Comparison of ENCODE assay signal across 8 cellular contexts in the genomic region with DNA sequence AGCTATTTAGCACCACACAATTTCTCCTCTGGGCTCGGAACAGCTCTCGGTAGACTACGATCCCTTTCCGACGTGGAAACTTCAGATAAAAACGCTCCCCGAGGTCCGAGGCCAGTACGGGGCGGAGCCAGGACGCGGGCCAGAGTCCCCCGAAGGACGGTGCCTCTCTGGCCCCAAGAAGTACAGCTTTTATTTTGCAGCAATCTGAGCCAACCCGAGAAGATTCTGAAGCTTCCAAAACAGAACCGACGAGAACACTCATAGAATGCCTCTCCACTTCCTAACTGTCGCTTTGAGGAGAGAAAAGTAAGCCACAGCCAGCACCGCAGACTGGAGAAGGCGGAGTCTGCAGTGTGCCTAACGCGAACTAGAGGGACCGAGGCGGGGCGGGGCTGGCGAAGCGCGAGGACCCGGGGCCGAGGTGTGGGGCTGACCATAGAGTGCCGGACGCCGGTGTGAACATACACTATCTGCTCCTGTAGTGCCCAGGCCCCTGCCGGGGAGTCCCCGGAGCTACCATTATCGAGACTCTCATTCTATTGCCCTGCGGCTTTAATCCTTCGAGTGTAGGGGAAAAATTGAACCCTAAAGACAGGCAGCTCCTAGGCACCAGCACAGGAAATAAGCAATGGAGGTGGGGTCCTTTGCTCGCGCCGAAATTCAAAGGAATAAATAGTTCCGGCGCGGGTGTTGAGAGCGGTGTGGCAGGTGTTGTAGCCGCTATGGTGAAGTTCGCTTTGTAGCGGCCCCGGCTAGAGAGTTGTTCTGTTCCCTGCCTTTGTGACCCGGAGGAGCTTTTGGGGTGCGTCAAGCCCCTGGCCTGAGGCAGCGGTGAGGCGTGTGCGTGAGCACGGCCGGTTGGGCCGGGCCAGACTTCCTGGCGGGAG. TPM values are rescaled to one million over a fixed set of nuclear protein-coding genes. Genes with fewer than 3 reads are reported as not detected.
DNase-seq lines count a peak whose midpoint lies in the region; ATAC-seq and TF ChIP-seq lines count a peak whose summit lies in the region.

A gene (plus strand): TSS at position 663 of the 887 bp plus-strand sequence. CDS start 1,076 bp downstream, outside the sequence.

- H3K36me3 Mint-ChIP-seq in naive thymus-derived CD4-positive, alpha-beta T cell, result peaks cover 0 to 9% (median 0%) of the 10 kb centered on the region in 5 donors
- peaks cover 3% of the 10 kb centered on the region in 2 donors for H3K36me3 Mint-ChIP-seq in stimulated activated naive B cell treated with anti-CD40 and anti-IgM and Interleukin-4, amounts not matched to agents 10 μg/mL and 1 μg/mL and 100 μg/mL, for 72 hours

- H3K9ac ChIP-seq in DND-41 (ENCODE audit: low read depth, low read length), result peak within 1 kb of the TSS; percentile 99
- H3K9ac ChIP-seq in GM23248, result peak within 1 kb of the TSS; percentile 92
- peak within 1 kb of the TSS; percentile 93 for H3K9ac ChIP-seq in fibroblast of lung (ENCODE audit: insufficient read depth, low read length)

- peak within 1 kb of the TSS; percentile 94 to 100 (median 99) for H3K27ac Mint-ChIP-seq in naive thymus-derived CD4-positive, alpha-beta T cell
- peak within 1 kb of the TSS; percentile 97 for H3K27ac Mint-ChIP-seq in stimulated activated naive B cell treated with anti-CD40 and anti-IgM and Interleukin-4, amounts not matched to agents 10 μg/mL and 1 μg/mL and 100 μg/mL, for 72 hours

- ATAC-seq in DND-41 (ENCODE audit: insufficient read depth, low read depth), result peak; percentile 91
- ATAC-seq in naive thymus-derived CD4-positive, alpha-beta T cell, result peak; percentile 98
- peak; percentile 94 to 96 for ATAC-seq in stimulated activated naive B cell treated with anti-CD40 and anti-IgM and Interleukin-4, amounts not matched to agents 10 μg/mL and 1 μg/mL and 100 μg/mL, for 72 hours (replicated peaks)

- H3K79me2 ChIP-seq in DND-41 (ENCODE audit: insufficient read depth, low read length), result peaks cover 59% of the 10 kb centered on the region
- H3K79me2 ChIP-seq in GM23248 (ENCODE audit: insufficient read depth), result peaks cover 48% of the 10 kb centered on the region
- peaks cover 18% of the 10 kb centered on the region for H3K79me2 ChIP-seq in fibroblast of lung (ENCODE audit: control insufficient read depth, insufficient read depth, low read length)

- H3K4me2 ChIP-seq in DND-41 (ENCODE audit: insufficient read depth, low read length) (peak within 1 kb of the TSS; percentile 84), GM23248 (ENCODE audit: unreplicated experiment) (peak within 1 kb of the TSS; percentile 99), fibroblast of lung (ENCODE audit: extremely low read depth, insufficient read depth, low read length) (peak within 1 kb of the TSS; percentile 99)

- H3K9me3 Mint-ChIP-seq in naive thymus-derived CD4-positive, alpha-beta T cell, result no peaks in the 10 kb centered on the region
- no peaks in the 10 kb centered on the region for H3K9me3 Mint-ChIP-seq in stimulated activated naive B cell treated with anti-CD40 and anti-IgM and Interleukin-4, amounts not matched to agents 10 μg/mL and 1 μg/mL and 100 μg/mL, for 72 hours

- H3K27me3 ChIP-seq in DND-41 (ENCODE audit: insufficient read depth, low read length, poor library complexity) (no peaks in the 10 kb centered on the region), GM23248 (replicated peaks; ENCODE audit: insufficient read depth) (no peaks in the 10 kb centered on the region), fibroblast of lung (ENCODE audit: control insufficient read depth, insufficient read depth, low read length) (no peaks in the 10 kb centered on the region)
- no peaks in the 10 kb centered on the region for H3K27me3 ChIP-seq in naive thymus-derived CD4-positive, alpha-beta T cell (ENCODE audit: control insufficient read depth in 2 of 2, insufficient read depth in 2 of 2, low read length in 2 of 2)

- H3K36me3 ChIP-seq in DND-41 (ENCODE audit: insufficient read depth, low read length), result peaks cover 24% of the 10 kb centered on the region
- no peaks in the 10 kb centered on the region for H3K36me3 ChIP-seq in GM23248 (ENCODE audit: low read depth)
- H3K36me3 ChIP-seq in fibroblast of lung (ENCODE audit: control insufficient read depth, insufficient read depth, low read length), result no peaks in the 10 kb centered on the region
- no peaks in the 10 kb centered on the region for H3K36me3 ChIP-seq in naive thymus-derived CD4-positive, alpha-beta T cell (ENCODE audit: control insufficient read depth in 2 of 3, insufficient read depth in 3 of 3, low read length in 3 of 3)

- peaks cover 17 to 58% (median 49%) of the 10 kb centered on the region in 7 donors for H3K4me1 Mint-ChIP-seq in naive thymus-derived CD4-positive, alpha-beta T cell
- H3K4me1 Mint-ChIP-seq in stimulated activated naive B cell treated with anti-CD40 and anti-IgM and Interleukin-4, amounts not matched to agents 10 μg/mL and 1 μg/mL and 100 μg/mL, for 72 hours, result peaks cover 7 to 20% of the 10 kb centered on the region in 2 donors

- peak within 1 kb of the TSS; percentile 95 to 100 (median 100) for H3K4me3 Mint-ChIP-seq in naive thymus-derived CD4-positive, alpha-beta T cell
- peak within 1 kb of the TSS; percentile 98 for H3K4me3 Mint-ChIP-seq in stimulated activated naive B cell treated with anti-CD40 and anti-IgM and Interleukin-4, amounts not matched to agents 10 μg/mL and 1 μg/mL and 100 μg/mL, for 72 hours

- TF ChIP-seq CTCF in DND-41 (IDR thresholded peaks at IDR 0.05; ENCODE audit: borderline replicate concordance, extremely low read depth, low read length, poor library complexity, severe bottlenecking) (no peak), fibroblast of lung (conservative IDR thresholded peaks at IDR 0.05 in 1 of 2, IDR thresholded peaks at IDR 0.05 in 1 of 2; ENCODE audit: low read depth in 1 of 2, low read length in 2 of 2) (no peak)

- DNase-seq in DND-41 (peak; percentile 92), GM23248 (peak; percentile 98), Kasumi-1 (lab: John Stamatoyannopoulos, UW) (peak; percentile 94 to 95), RPMI7951 (ENCODE audit: low read depth) (peak; percentile 89), fibroblast of lung (ENCODE audit: low read depth in 2 of 2) (peak; percentile 84 to 92)
- peak; percentile 85 for DNase-seq in activated T-helper 1 cell treated with anti-CD3 and anti-CD28 coated beads, Interleukin-2, amount 50 U/mL, for 16 hours (ENCODE audit: low read depth in 1 of 2, low spot score in 1 of 2)
- DNase-seq in naive thymus-derived CD4-positive, alpha-beta T cell, result peak; percentile 89 to 97 (median 95)
- DNase-seq in stimulated activated naive B cell treated with anti-CD40 and anti-IgM and Interleukin-4, amounts not matched to agents 10 μg/mL and 1 μg/mL and 100 μg/mL, for 72 hours, result peak; percentile 92

- H3K27ac ChIP-seq in DND-41 (ENCODE audit: low read length) (peak within 1 kb of the TSS; percentile 99), GM23248 (peak within 1 kb of the TSS; percentile 93), fibroblast of lung (ENCODE audit: insufficient read depth, low read length) (peak within 1 kb of the TSS; percentile 98)
- H3K27ac ChIP-seq in naive thymus-derived CD4-positive, alpha-beta T cell (ENCODE audit: low read depth, low read length), result peak within 1 kb of the TSS; percentile 94

- H3K4me3 ChIP-seq in DND-41 (ENCODE audit: low read depth in 1 of 2, low read length in 2 of 2), result peak within 1 kb of the TSS; percentile 75 to 77
- H3K4me3 ChIP-seq in GM23248, result peak within 1 kb of the TSS; percentile 93
- peak within 1 kb of the TSS; percentile 69 to 94 (median 84) for H3K4me3 ChIP-seq in fibroblast of lung (replicated peaks in 1 of 4; ENCODE audit: control extremely low read depth in 1 of 4, insufficient read depth in 1 of 4, low read depth in 3 of 4, low read length in 4 of 4)
- H3K4me3 ChIP-seq in naive thymus-derived CD4-positive, alpha-beta T cell (ENCODE audit: low read length), result peak within 1 kb of the TSS; percentile 87

- H2AFZ ChIP-seq in DND-41 (ENCODE audit: low read depth, low read length) (peak within 1 kb of the TSS; percentile 80), GM23248 (peak within 1 kb of the TSS; percentile 96), fibroblast of lung (ENCODE audit: low read length) (peak within 1 kb of the TSS; percentile 94)

- CTCF ChIA-PET in naive thymus-derived CD4-positive, alpha-beta T cell (lab: Charles Lee), result interaction anchor here (0.6 to 1.1 kb wide), 3 partner anchors 14 to 1032 kb away, joined by 3 read pairs; no protein-coding TSS in a partner anchor

- peaks cover 0 to 3% (median 0%) of the 10 kb centered on the region in 5 donors for H3K27me3 Mint-ChIP-seq in naive thymus-derived CD4-positive, alpha-beta T cell
- H3K27me3 Mint-ChIP-seq in stimulated activated naive B cell treated with anti-CD40 and anti-IgM and Interleukin-4, amounts not matched to agents 10 μg/mL and 1 μg/mL and 100 μg/mL, for 72 hours, result peaks cover 0 to 3% of the 10 kb centered on the region in 2 donors

- in situ Hi-C loops in GM23248 (cut with MboI), result no loop called here

- H3K9me3 ChIP-seq in DND-41 (ENCODE audit: insufficient read depth, low read length, severe bottlenecking), result no peaks in the 10 kb centered on the region
- no peaks in the 10 kb centered on the region for H3K9me3 ChIP-seq in GM23248 (ENCODE audit: low read depth)
- no peaks in the 10 kb centered on the region for H3K9me3 ChIP-seq in fibroblast of lung (ENCODE audit: control insufficient read depth, insufficient read depth, low read depth, low read length)
- no peaks in the 10 kb centered on the region for H3K9me3 ChIP-seq in naive thymus-derived CD4-positive, alpha-beta T cell (ENCODE audit: control insufficient read depth in 2 of 3, low read length in 3 of 3)

- intact Hi-C loops in naive thymus-derived CD4-positive, alpha-beta T cell (cut with micrococcal nuclease), result loop anchor here (1.0 to 10.0 kb wide), 18 partner anchors 63 to 1603 kb away; a partner anchor contains a TSS

- peaks cover 16% of the 10 kb centered on the region for H3F3A ChIP-seq in GM23248 (ENCODE audit: insufficient read depth)

- POLR2A ChIA-PET in naive thymus-derived CD4-positive, alpha-beta T cell (lab: Charles Lee), result interaction anchor here (0.6 to 1.8 kb wide), 5 partner anchors 12 to 1345 kb away, joined by 3 to 11 read pairs (median 4); a partner anchor contains a TSS

- no peaks in the 10 kb centered on the region; the same call in 1 of the 2 replicates for H3K9me2 ChIP-seq in GM23248 (ENCODE audit: insufficient read depth)

- H3K4me1 ChIP-seq in DND-41 (ENCODE audit: insufficient read depth, low read length) (peaks cover 47% of the 10 kb centered on the region), GM23248 (ENCODE audit: insufficient read depth) (peaks cover 20% of the 10 kb centered on the region), fibroblast of lung (ENCODE audit: control insufficient read depth, extremely low read depth, insufficient read depth, low read length) (peaks cover 4% of the 10 kb centered on the region)
- H3K4me1 ChIP-seq in naive thymus-derived CD4-positive, alpha-beta T cell (ENCODE audit: control insufficient read depth in 2 of 2, insufficient read depth in 2 of 2, low read length in 2 of 2), result peaks cover 11 to 17% of the 10 kb centered on the region in 2 donors

- no peaks in the 10 kb centered on the region; the same call in 1 of the 2 replicates for H4K20me1 ChIP-seq in DND-41 (ENCODE audit: insufficient read depth, low read length)
- no peaks in the 10 kb centered on the region for H4K20me1 ChIP-seq in GM23248 (ENCODE audit: insufficient read depth)
- no peaks in the 10 kb centered on the region for H4K20me1 ChIP-seq in fibroblast of lung (ENCODE audit: control insufficient read depth, extremely low read depth, insufficient read depth, low read length)

- WGBS in GM23248 (ENCODE audit: low coverage in 1 of 2, low lambda C conversion rate in 2 of 2, missing lambda C conversion rate in 2 of 2), 2 experiments, result 0 to 1% methylated on average over 50 to 58 of the region's 58 CpGs

RNA-seq across cellular contexts. Expression of the gene that starts here (rescaled TPM):
- 13.4 and 15.8 TPM in 2 replicates for total RNA-seq in GM23248 (2014; rRNA removed; shearing (Covaris generic))
- polyA plus RNA-seq in GM23248 (2016; fragmentation: Nextera tagmentation; extraction: Ambion mirVana), result 26.9 and 27.9 TPM in 2 replicates
- 54.9 and 64.3 TPM in 2 replicates for total RNA-seq in RPMI7951 (2014; rRNA removed; shearing (Covaris generic))
- total RNA-seq in fibroblast of lung, result 6.7 and 12.6 TPM in 2 replicates
- polyA plus RNA-seq in fibroblast of lung, result 8.9 and 18.6 TPM in 2 replicates
- 7.9 and 16.9 TPM in 2 replicates for polyA plus RNA-seq in fibroblast of lung (2012)
- polyA minus RNA-seq in fibroblast of lung (ENCODE audit: low replicate concordance), result 1.1 and 2.8 TPM in 2 replicates
- 10 to 100 TPM in 3 of 5 experiments, 1 to 10 TPM in 2; 4.4 to 53.6 (median 11.3) TPM for total RNA-seq in naive thymus-derived CD4-positive, alpha-beta T cell
- polyA plus RNA-seq in naive thymus-derived CD4-positive, alpha-beta T cell, result 10 to 100 TPM in 1 of 2 donors, 1 to 10 TPM in 1; 5.6 to 11.7 TPM

Comparison
In these comparisons a context has a peak if more than half of its experiments do, and no peak if none do; other contexts are left out.
1. Peak in every context shown above with its lines: DNase-seq, ATAC-seq, H3K4me3 ChIP-seq and H3K27ac ChIP-seq.